Comparison of ENCODE assay signal across 8 cellular contexts in genomic region chr13:114119196-114119595, GRCh38. TPM values are rescaled to one million over a fixed set of nuclear protein-coding genes. Genes with fewer than 3 reads are reported as not detected.
DNase-seq lines count a peak whose midpoint lies in the region; ATAC-seq lines count a peak whose summit lies in the region.

No MANE protein-coding gene starts in this region.

- H3K27ac Mint-ChIP-seq in activated naive CD8-positive, alpha-beta T cell treated with anti-CD3 and anti-CD28 coated beads, Interleukin-2, amount 50 U/mL, for 24 hours: peak overlapping the region; percentile 32

- H3K27me3 Mint-ChIP-seq in activated naive CD8-positive, alpha-beta T cell treated with anti-CD3 and anti-CD28 coated beads, Interleukin-2, amount 50 U/mL, for 24 hours: no peaks in the 10 kb centered on the region

- 18% methylated on average over 14 of the region's 14 CpGs for WGBS in right cardiac atrium

- H3K4me3 Mint-ChIP-seq in activated naive CD8-positive, alpha-beta T cell treated with anti-CD3 and anti-CD28 coated beads, Interleukin-2, amount 50 U/mL, for 24 hours: peak overlapping the region; percentile 34

- H3K4me1 ChIP-seq in right cardiac atrium (ENCODE audit: control insufficient read depth, insufficient read depth, low read length): no peaks in the 10 kb centered on the region
- H3K4me1 ChIP-seq in skeletal muscle tissue (ENCODE audit: control insufficient read depth in 3 of 3, insufficient read depth in 3 of 3, low read length in 3 of 3): peaks cover 29 to 72% (median 34%) of the 10 kb centered on the region in 3 donors

- intact Hi-C loops in right cardiac atrium (cut with DNase I): no loop called here

- no peak for ATAC-seq in activated naive CD8-positive, alpha-beta T cell treated with anti-CD3 and anti-CD28 coated beads, Interleukin-2, amount 50 U/mL, for 24 hours
- peak; percentile 56 to 84 for ATAC-seq in right cardiac atrium
- ATAC-seq in HG02678 (IDR thresholded peaks at IDR 0.05; ENCODE audit: unreplicated experiment): no peak

- H3K27ac ChIP-seq in right cardiac atrium (ENCODE audit: low read length) (peak overlapping the region; percentile 42), skeletal muscle tissue (ENCODE audit: low read depth, low read length) (peak overlapping the region; percentile 54)

- H3K36me3 Mint-ChIP-seq in activated naive CD8-positive, alpha-beta T cell treated with anti-CD3 and anti-CD28 coated beads, Interleukin-2, amount 50 U/mL, for 24 hours (ENCODE audit: low read depth): peaks cover 7% of the 10 kb centered on the region

- H3K9me3 Mint-ChIP-seq in activated naive CD8-positive, alpha-beta T cell treated with anti-CD3 and anti-CD28 coated beads, Interleukin-2, amount 50 U/mL, for 24 hours: no peaks in the 10 kb centered on the region

- no peaks in the 10 kb centered on the region for H3K27me3 ChIP-seq in right cardiac atrium (ENCODE audit: control insufficient read depth, insufficient read depth)
- H3K27me3 ChIP-seq in skeletal muscle tissue (ENCODE audit: control insufficient read depth in 3 of 3, insufficient read depth in 3 of 3, low read length in 3 of 3): no peaks in the 10 kb centered on the region

- H3K9me3 ChIP-seq in right cardiac atrium (ENCODE audit: control insufficient read depth, low read length): no peaks in the 10 kb centered on the region
- H3K9me3 ChIP-seq in skeletal muscle tissue (ENCODE audit: control insufficient read depth in 3 of 3, low read length in 3 of 3): no peaks in the 10 kb centered on the region

- peaks cover 0 to 3% (median 0%) of the 10 kb centered on the region in 3 donors for H3K36me3 ChIP-seq in skeletal muscle tissue (ENCODE audit: control insufficient read depth in 3 of 3, insufficient read depth in 3 of 3, low read length in 3 of 3)

- no peak overlapping the region for H3K9ac ChIP-seq in skeletal muscle tissue (ENCODE audit: low read depth in 1 of 3, low read length in 3 of 3)

- H3K4me1 Mint-ChIP-seq in activated naive CD8-positive, alpha-beta T cell treated with anti-CD3 and anti-CD28 coated beads, Interleukin-2, amount 50 U/mL, for 24 hours: peaks cover 79% of the 10 kb centered on the region

- DNase-seq in HK-2 (ENCODE audit: unreplicated experiment): peak; percentile 47
- no peak for DNase-seq in activated naive CD8-positive, alpha-beta T cell treated with anti-CD3 and anti-CD28 coated beads, Interleukin-2, amount 50 U/mL, for 24 hours
- DNase-seq in right cardiac atrium: peak; percentile 52 to 74 (median 63)
- no peak for DNase-seq in cortex of kidney (lab: John Stamatoyannopoulos, UW)
- DNase-seq in activated CD4-positive, alpha-beta T cell treated with anti-CD3 and anti-CD28 coated beads, Interleukin-2, amount 50 U/mL, for 4 hours: no peak
- no peak for DNase-seq in NCI-H1930 (lab: John Stamatoyannopoulos, UW)

- H3K4me3 ChIP-seq in right cardiac atrium (ENCODE audit: low read length) (no peak overlapping the region), skeletal muscle tissue (ENCODE audit: low read length in 3 of 3) (no peak overlapping the region)

RNA-seq across cellular contexts. Expression of gene RASA3, which starts 13.2 kb away (rescaled TPM):
- total RNA-seq in right cardiac atrium: 10 to 100 TPM in 3 of 4 donors, 1 to 10 TPM in 1; 9.4 to 15.5 (median 11.8) TPM
- 7.4 TPM for polyA plus RNA-seq in right cardiac atrium
- 14.1 TPM for total RNA-seq in skeletal muscle tissue

RNA-seq across cellular contexts. Expression of gene CFAP97D2, which starts 59.9 kb away (rescaled TPM):
- total RNA-seq in right cardiac atrium: not detected
- polyA plus RNA-seq in right cardiac atrium: not detected
- not detected for total RNA-seq in skeletal muscle tissue

Comparison
In these comparisons a context has a peak if more than half of its experiments do, and no peak if none do; other contexts are left out.
1. DNase-seq: peak in HK-2 (single experiment) and right cardiac atrium (3 of 3); none in activated naive CD8-positive, alpha-beta T cell treated with anti-CD3 and anti-CD28 coated beads, Interleukin-2, amount 50 U/mL, for 24 hours (single experiment), cortex of kidney (single experiment), activated CD4-positive, alpha-beta T cell treated with anti-CD3 and anti-CD28 coated beads, Interleukin-2, amount 50 U/mL, for 4 hours (0 of 2) and NCI-H1930 (0 of 2).
2. ATAC-seq: peak in right cardiac atrium (2 of 2); none in activated naive CD8-positive, alpha-beta T cell treated with anti-CD3 and anti-CD28 coated beads, Interleukin-2, amount 50 U/mL, for 24 hours (single experiment) and HG02678 (single experiment).